Comparison of ENCODE assay signal across 1 cellular context in genomic region chr3:53185761-53186465, GRCh38.
TF ChIP-seq lines count a peak whose summit lies in the region.

No MANE protein-coding gene starts in this region.

TF ChIP-seq in HepG2, 621 proteins besides CTCF, POLR2A, EP300 and RAD21:
- peak; percentile 24 for TF ChIP-seq AGO2 (optimal IDR thresholded peaks at IDR 0.05; ENCODE audit: low read depth, low read length)
- TF ChIP-seq TERF1 (CRISPR knock-in tag; IDR thresholded peaks at IDR 0.05): no peak
- peak; percentile 57 for TF ChIP-seq RBM22 (optimal IDR thresholded peaks at IDR 0.05; ENCODE audit: low read length)
